ENCODE assay signal across 9 cellular contexts in genomic region chr3:17730318-17730967, GRCh38. TPM values are rescaled to one million over a fixed set of nuclear protein-coding genes. Genes with fewer than 3 reads are reported as not detected.
A peak's percentile ranks its signal among the peaks of the same experiment; 100 is the strongest.
DNase-seq lines count a peak whose midpoint lies in the region; ATAC-seq lines count a peak whose summit lies in the region.
"Had no signal": no experiment of that assay in that cellular context is flagged by ENCODE, and none has a peak within 500 bp of the region (broad histone marks: within the 10 kb centered on the region; RNA-seq: fewer than 3 reads in every experiment).

No MANE protein-coding gene starts in this region.

- H3K9me3 Mint-ChIP-seq in T-helper 2 cell treated with Interferon-gamma antibody and Interleukin-4, amounts not matched to agents 5 μg/mL and 100 μg/mL, for 36 hours: peaks cover 6% of the 10 kb centered on the region
- no peaks in the 10 kb centered on the region for H3K9me3 Mint-ChIP-seq in dendritic cell treated with granulocyte-macrophage colony-stimulating factor and Interleukin-4, amounts not matched to agents 40 ng/mL and 50 ng/mL, for 4 days
- H3K9me3 Mint-ChIP-seq in stimulated activated effector memory CD8-positive, alpha-beta T cell treated with anti-CD3 and anti-CD28 coated beads, Interleukin-12 subunit alpha, Interleukin-12 subunit beta, amount 100 ng/mL, for 72 hours: peaks cover 5% of the 10 kb centered on the region
- H3K9me3 Mint-ChIP-seq in activated CD4-positive, alpha-beta T cell treated with anti-CD3 and anti-CD28 coated beads, Interleukin-2, amount 10 ng/mL, durations not matched to agents 24 days and 14 days: peaks cover 3% of the 10 kb centered on the region

- peak overlapping the region; percentile 41 for H3K27ac Mint-ChIP-seq in T-helper 2 cell treated with Interferon-gamma antibody and Interleukin-4, amounts not matched to agents 5 μg/mL and 100 μg/mL, for 36 hours
- H3K27ac Mint-ChIP-seq in dendritic cell treated with granulocyte-macrophage colony-stimulating factor and Interleukin-4, amounts not matched to agents 40 ng/mL and 50 ng/mL, for 4 days: peak overlapping the region; percentile 63
- peak overlapping the region; percentile 55 for H3K27ac Mint-ChIP-seq in stimulated activated effector memory CD8-positive, alpha-beta T cell treated with anti-CD3 and anti-CD28 coated beads, Interleukin-12 subunit alpha, Interleukin-12 subunit beta, amount 100 ng/mL, for 72 hours
- H3K27ac Mint-ChIP-seq in activated CD4-positive, alpha-beta T cell treated with anti-CD3 and anti-CD28 coated beads, Interleukin-2, amount 10 ng/mL, durations not matched to agents 24 days and 14 days: no peak overlapping the region
- H3K27ac Mint-ChIP-seq: activated naive CD4-positive, alpha-beta T cell treated with anti-CD3 and anti-CD28 coated beads, Interleukin-2, amount 50 U/mL, for 72 hours had no signal

- no peak overlapping the region for H3K4me3 Mint-ChIP-seq in T-helper 2 cell treated with Interferon-gamma antibody and Interleukin-4, amounts not matched to agents 5 μg/mL and 100 μg/mL, for 36 hours
- no peak overlapping the region for H3K4me3 Mint-ChIP-seq in dendritic cell treated with granulocyte-macrophage colony-stimulating factor and Interleukin-4, amounts not matched to agents 40 ng/mL and 50 ng/mL, for 4 days
- H3K4me3 Mint-ChIP-seq in stimulated activated effector memory CD8-positive, alpha-beta T cell treated with anti-CD3 and anti-CD28 coated beads, Interleukin-12 subunit alpha, Interleukin-12 subunit beta, amount 100 ng/mL, for 72 hours: no peak overlapping the region
- no peak overlapping the region for H3K4me3 Mint-ChIP-seq in activated CD4-positive, alpha-beta T cell treated with anti-CD3 and anti-CD28 coated beads, Interleukin-2, amount 10 ng/mL, durations not matched to agents 24 days and 14 days

- intact Hi-C loops in dendritic cell treated with granulocyte-macrophage colony-stimulating factor and Interleukin-4, amounts not matched to agents 40 ng/mL and 50 ng/mL, for 4 days (cut with micrococcal nuclease): no loop called here
- intact Hi-C loops in activated CD4-positive, alpha-beta T cell treated with anti-CD3 and anti-CD28 coated beads, Interleukin-2, amount 10 ng/mL, durations not matched to agents 24 days and 14 days (cut with micrococcal nuclease): loop anchor here (5.0 kb wide), 1 partner anchor 42 kb away; no protein-coding TSS in a partner anchor

- no peak for DNase-seq in T-helper 2 cell treated with Interferon-gamma antibody and Interleukin-4, amounts not matched to agents 5 μg/mL and 100 μg/mL, for 36 hours (ENCODE audit: low spot score)
- DNase-seq in T-helper 2 cell: no peak
- DNase-seq in NCI-H446 treated with DMSO at 0.1 percent for 48 hours (lab: John Stamatoyannopoulos, UW): peak; percentile 56
- DNase-seq in stimulated activated effector memory CD8-positive, alpha-beta T cell treated with anti-CD3 and anti-CD28 coated beads, Interleukin-12 subunit alpha, Interleukin-12 subunit beta, amount 100 ng/mL, for 72 hours (ENCODE audit: low spot score in 2 of 2): no peak
- no peak for DNase-seq in stimulated activated CD4-positive, alpha-beta T cell treated with anti-CD3 and anti-CD28 coated beads, Interleukin-1b, Interleukin-23, amount 100 ng/mL, for 48 hours
- DNase-seq in activated naive CD4-positive, alpha-beta T cell (lab: John Stamatoyannopoulos, UW): no peak
- DNase-seq in activated CD4-positive, alpha-beta T cell treated with anti-CD3 and anti-CD28 coated beads, Interleukin-2, amount 10 ng/mL, durations not matched to agents 24 days and 14 days: no peak

- peaks cover 22% of the 10 kb centered on the region for H3K4me1 Mint-ChIP-seq in T-helper 2 cell treated with Interferon-gamma antibody and Interleukin-4, amounts not matched to agents 5 μg/mL and 100 μg/mL, for 36 hours (ENCODE audit: low read depth)
- H3K4me1 Mint-ChIP-seq in dendritic cell treated with granulocyte-macrophage colony-stimulating factor and Interleukin-4, amounts not matched to agents 40 ng/mL and 50 ng/mL, for 4 days (ENCODE audit: low read depth): peaks cover 47% of the 10 kb centered on the region
- peaks cover 31% of the 10 kb centered on the region for H3K4me1 Mint-ChIP-seq in stimulated activated effector memory CD8-positive, alpha-beta T cell treated with anti-CD3 and anti-CD28 coated beads, Interleukin-12 subunit alpha, Interleukin-12 subunit beta, amount 100 ng/mL, for 72 hours
- peaks cover 14% of the 10 kb centered on the region for H3K4me1 Mint-ChIP-seq in activated CD4-positive, alpha-beta T cell treated with anti-CD3 and anti-CD28 coated beads, Interleukin-2, amount 10 ng/mL, durations not matched to agents 24 days and 14 days

- H3K27me3 Mint-ChIP-seq in T-helper 2 cell treated with Interferon-gamma antibody and Interleukin-4, amounts not matched to agents 5 μg/mL and 100 μg/mL, for 36 hours (ENCODE audit: low read depth): no peaks in the 10 kb centered on the region
- no peaks in the 10 kb centered on the region for H3K27me3 Mint-ChIP-seq in dendritic cell treated with granulocyte-macrophage colony-stimulating factor and Interleukin-4, amounts not matched to agents 40 ng/mL and 50 ng/mL, for 4 days
- no peaks in the 10 kb centered on the region for H3K27me3 Mint-ChIP-seq in activated CD4-positive, alpha-beta T cell treated with anti-CD3 and anti-CD28 coated beads, Interleukin-2, amount 10 ng/mL, durations not matched to agents 24 days and 14 days

- ATAC-seq in stimulated activated effector memory CD8-positive, alpha-beta T cell treated with anti-CD3 and anti-CD28 coated beads, Interleukin-12 subunit alpha, Interleukin-12 subunit beta, amount 100 ng/mL, for 72 hours: no peak
- ATAC-seq: activated naive CD4-positive, alpha-beta T cell treated with anti-CD3 and anti-CD28 coated beads, Interleukin-2, amount 50 U/mL, for 72 hours had no signal

- H3K36me3 Mint-ChIP-seq in T-helper 2 cell treated with Interferon-gamma antibody and Interleukin-4, amounts not matched to agents 5 μg/mL and 100 μg/mL, for 36 hours (ENCODE audit: low read depth): peaks cover 58% of the 10 kb centered on the region
- H3K36me3 Mint-ChIP-seq in dendritic cell treated with granulocyte-macrophage colony-stimulating factor and Interleukin-4, amounts not matched to agents 40 ng/mL and 50 ng/mL, for 4 days (ENCODE audit: low read depth): peaks cover 46% of the 10 kb centered on the region
- H3K36me3 Mint-ChIP-seq in stimulated activated effector memory CD8-positive, alpha-beta T cell treated with anti-CD3 and anti-CD28 coated beads, Interleukin-12 subunit alpha, Interleukin-12 subunit beta, amount 100 ng/mL, for 72 hours: peaks cover 32% of the 10 kb centered on the region
- H3K36me3 Mint-ChIP-seq in activated CD4-positive, alpha-beta T cell treated with anti-CD3 and anti-CD28 coated beads, Interleukin-2, amount 10 ng/mL, durations not matched to agents 24 days and 14 days (ENCODE audit: low read depth): peaks cover 53% of the 10 kb centered on the region

RNA-seq across cellular contexts. Expression of gene TBC1D5, which starts 12.0 kb away (rescaled TPM):
- total RNA-seq in activated CD4-positive, alpha-beta T cell treated with anti-CD3 and anti-CD28 coated beads, Interleukin-2, amount 10 ng/mL, durations not matched to agents 24 days and 14 days: 38.5 and 39.0 TPM in 2 replicates
